ENCODE assay signal across 1 cellular context in genomic region chr17:82061047-82061925, GRCh38.
TF ChIP-seq lines count a peak whose summit lies in the region.

No MANE protein-coding gene starts in this region.

TF ChIP-seq in GM12878, 131 proteins besides CTCF, POLR2A, EP300 and RAD21:
- TF ChIP-seq POLR2AphosphoS5 (IDR thresholded peaks at IDR 0.05; ENCODE audit: low read length) (peak; percentile 52; the same call in 1 of the 2 replicates), IKZF1 (conservative IDR thresholded peaks at IDR 0.05) (no peak)
